14 cellular contexts compared by ENCODE assay signal in genomic region chr11:8346157-8346755, GRCh38.
DNase-seq lines count a peak whose midpoint lies in the region; TF ChIP-seq lines count a peak whose summit lies in the region.
"Had no signal": no experiment of that assay in that cellular context is flagged by ENCODE, and none has a peak within 500 bp of the region (broad histone marks: within the 10 kb centered on the region; RNA-seq: fewer than 3 reads in every experiment).

No MANE protein-coding gene starts in this region.

- H3K27ac ChIP-seq in VCaP: peak overlapping the region; percentile 66
- H3K27ac ChIP-seq in neuronal stem cell (replicated peaks; ENCODE audit: low read length): no peak overlapping the region
- H3K27ac ChIP-seq in esophagus muscularis mucosa (replicated peaks in 1 of 4): no peak overlapping the region

- H2BK120ac ChIP-seq in neuronal stem cell (ENCODE audit: low read depth, low read length): no peak overlapping the region

- H3K4me3 ChIP-seq in neuronal stem cell (ENCODE audit: low read length in 2 of 2) (no peak overlapping the region), esophagus muscularis mucosa (no peak overlapping the region)
- H3K4me3 ChIP-seq: HAP-1 had no signal

- TF ChIP-seq EP300 in esophagus muscularis mucosa (IDR thresholded peaks at IDR 0.05): no peak

- no peaks in the 10 kb centered on the region for H3K9me3 ChIP-seq in neuronal stem cell (replicated peaks in 1 of 2; ENCODE audit: control insufficient read depth in 2 of 2, insufficient read depth in 1 of 2, low read depth in 1 of 2, low read length in 2 of 2)
- H3K9me3 ChIP-seq in esophagus muscularis mucosa: no peaks in the 10 kb centered on the region
- H3K9me3 ChIP-seq: HAP-1 had no signal

- H3K36me3 ChIP-seq in neuronal stem cell (replicated peaks in 1 of 2; ENCODE audit: control insufficient read depth in 2 of 2, insufficient read depth in 2 of 2, low read length in 2 of 2) (no peaks in the 10 kb centered on the region), esophagus muscularis mucosa (no peaks in the 10 kb centered on the region)
- H3K36me3 ChIP-seq: HAP-1 had no signal

- no peak for TF ChIP-seq CTCF in VCaP (conservative IDR thresholded peaks at IDR 0.05)
- no peak for TF ChIP-seq CTCF in esophagus muscularis mucosa (IDR thresholded peaks at IDR 0.05)

- H2AK5ac ChIP-seq in neuronal stem cell (ENCODE audit: low read depth, low read length): peak overlapping the region; percentile 44

- no peak overlapping the region for H3K23ac ChIP-seq in neuronal stem cell (ENCODE audit: low read depth, low read length, poor library complexity)

- H2BK15ac ChIP-seq in neuronal stem cell (ENCODE audit: low read length): no peak overlapping the region

- H3K4me1 ChIP-seq in neuronal stem cell (ENCODE audit: control insufficient read depth in 2 of 2, insufficient read depth in 1 of 2, low read depth in 1 of 2, low read length in 2 of 2) (peaks cover 0 to 6% of the 10 kb centered on the region in 2 donors), esophagus muscularis mucosa (no peaks in the 10 kb centered on the region)
- H3K4me1 ChIP-seq: HAP-1 had no signal

- H3K79me1 ChIP-seq in neuronal stem cell (ENCODE audit: low read depth, low read length): no peaks in the 10 kb centered on the region

- no peak overlapping the region for H2AFZ ChIP-seq in neuronal stem cell (ENCODE audit: low read length)

- no peak overlapping the region for H3K4me2 ChIP-seq in neuronal stem cell (ENCODE audit: insufficient read depth, low read length, poor library complexity, severe bottlenecking)

- H3K4ac ChIP-seq in neuronal stem cell (ENCODE audit: low read length): no peak overlapping the region

- intact Hi-C loops in esophagus muscularis mucosa (cut with DNase I): no loop called here

- no peak for TF ChIP-seq POLR2A in esophagus muscularis mucosa (IDR thresholded peaks at IDR 0.05; ENCODE audit: low read depth)

- no peak overlapping the region for H2BK5ac ChIP-seq in neuronal stem cell (ENCODE audit: low read length)

- no CpG with 5 or more reads among the region's 16 CpGs for WGBS in neuronal stem cell (ENCODE audit: extremely low coverage in 2 of 2, insufficient read length in 2 of 2, insufficient replicate concordance in 1 of 2), 2 donors
- 95% methylated on average over 16 of the region's 16 CpGs for WGBS in esophagus muscularis mucosa

- H3K14ac ChIP-seq in neuronal stem cell (ENCODE audit: low read length): no peak overlapping the region

- peak; percentile 50 for DNase-seq in cerebellar cortex (ENCODE audit: low spot score)
- no peak for DNase-seq in neuronal stem cell (ENCODE audit: low spot score)
- DNase-seq in NCI-H187 treated with DMSO at 0.1 percent for 48 hours (lab: John Stamatoyannopoulos, UW): no peak
- no peak for DNase-seq in esophagus muscularis mucosa (ENCODE audit: extremely low spot score)
- no peak for DNase-seq in NCI-H2107 (lab: John Stamatoyannopoulos, UW)
- DNase-seq: Calu3; CD4-positive, alpha-beta memory T cell; COR-L47; DMS53; DMS79 treated with DMSO at 0.1 percent for 48 hours; GOT3; HFFc6 had no signal

- no peak overlapping the region for H4K91ac ChIP-seq in neuronal stem cell (ENCODE audit: low read depth, low read length, poor library complexity)

- H2BK12ac ChIP-seq in neuronal stem cell (ENCODE audit: low read length): no peak overlapping the region

- no peak overlapping the region for H3K18ac ChIP-seq in neuronal stem cell (ENCODE audit: low read length)

- H4K8ac ChIP-seq in neuronal stem cell (ENCODE audit: low read depth, low read length): no peak overlapping the region

- H3K9ac ChIP-seq in neuronal stem cell (ENCODE audit: low read depth, low read length, poor library complexity): no peak overlapping the region

- H3K27me3 ChIP-seq in neuronal stem cell (ENCODE audit: control insufficient read depth in 3 of 3, insufficient read depth in 3 of 3, low read depth in 1 of 3, low read length in 3 of 3) (no peaks in the 10 kb centered on the region), esophagus muscularis mucosa (no peaks in the 10 kb centered on the region)
